ENCODE assay signal across 25 cellular contexts in genomic region chr11:22733433-22733832, GRCh38.
"Had no signal": no experiment of that assay in that cellular context is flagged by ENCODE, and none has a peak within 500 bp of the region (broad histone marks: within the 10 kb centered on the region; RNA-seq: fewer than 3 reads in every experiment).

No MANE protein-coding gene starts in this region.

- H3K9me3 Mint-ChIP-seq: activated B cell treated with CpG ODN at 0.5 μM for 24 hours; immature natural killer cell; natural killer cell treated with Interleukin-12 subunit alpha and Interleukin-12 subunit beta and Interleukin-15 and Interleukin-18, amount 100 ng/mL, for 72 hours had no signal

- H3K27me3 ChIP-seq: dorsolateral prefrontal cortex, gastroesophageal sphincter, left lung, spleen, suprapubic skin, tibial artery, upper lobe of right lung had no signal

- H3K9me3 ChIP-seq: gastroesophageal sphincter, left lung, mucosa of descending colon, spleen, suprapubic skin, tibial artery, upper lobe of right lung had no signal

- H3K27ac ChIP-seq: coronary artery, dorsolateral prefrontal cortex, gastroesophageal sphincter, left lung, spleen, suprapubic skin, tibial artery, upper lobe of right lung had no signal

- H3K4me1 Mint-ChIP-seq: activated B cell treated with CpG ODN at 0.5 μM for 24 hours; activated CD4-positive, alpha-beta T cell treated with anti-CD3 and anti-CD28 coated beads for 36 hours; activated CD8-positive, alpha-beta memory T cell treated with anti-CD3 and anti-CD28 coated beads, Interleukin-2, amount 10 ng/mL, durations not matched to agents 7 days and 5 days had no signal

- H3K27me3 Mint-ChIP-seq: activated CD4-positive, alpha-beta T cell treated with anti-CD3 and anti-CD28 coated beads for 36 hours had no signal

- H3K36me3 ChIP-seq: gastroesophageal sphincter, left lung, spleen, suprapubic skin, tibial artery, upper lobe of right lung had no signal

- H3K4me1 ChIP-seq: gastroesophageal sphincter, left lung, spleen, suprapubic skin, tibial artery, upper lobe of right lung had no signal

- DNase-seq: activated B cell treated with CpG ODN at 0.5 μM for 24 hours; activated CD4-positive, alpha-beta T cell treated with anti-CD3 and anti-CD28 coated beads for 36 hours; activated CD8-positive, alpha-beta memory T cell treated with anti-CD3 and anti-CD28 coated beads, Interleukin-2, amount 10 ng/mL, durations not matched to agents 7 days and 5 days; activated CD8-positive, alpha-beta T cell treated with anti-CD3 and anti-CD28 coated beads, Interleukin-2, amount 10 ng/mL, durations not matched to agents 7 days and 5 days; activated effector memory CD4-positive, alpha-beta T cell treated with Interleukin-2 at 50 U/mL for 16 hours; activated naive CD4-positive, alpha-beta T cell treated with Interleukin-2 at 50 U/mL for 16 hours; anterior cingulate cortex; dorsolateral prefrontal cortex; effector memory CD4-positive, alpha-beta T cell; head of caudate nucleus; hippocampal formation; immature natural killer cell; kidney; left lung; mucosa of descending colon; spleen; stimulated activated naive CD4-positive, alpha-beta T cell; T-helper 2 cell; tibial artery; upper lobe of right lung had no signal

- H3K27ac Mint-ChIP-seq: activated B cell treated with CpG ODN at 0.5 μM for 24 hours; activated CD4-positive, alpha-beta T cell treated with anti-CD3 and anti-CD28 coated beads for 36 hours; activated CD8-positive, alpha-beta memory T cell treated with anti-CD3 and anti-CD28 coated beads, Interleukin-2, amount 10 ng/mL, durations not matched to agents 7 days and 5 days; activated CD8-positive, alpha-beta T cell treated with anti-CD3 and anti-CD28 coated beads, Interleukin-2, amount 10 ng/mL, durations not matched to agents 7 days and 5 days; activated naive CD8-positive, alpha-beta T cell; immature natural killer cell; natural killer cell treated with Interleukin-12 subunit alpha and Interleukin-12 subunit beta and Interleukin-15 and Interleukin-18, amount 100 ng/mL, for 72 hours had no signal

- H3K36me3 Mint-ChIP-seq: activated CD8-positive, alpha-beta memory T cell treated with anti-CD3 and anti-CD28 coated beads, Interleukin-2, amount 10 ng/mL, durations not matched to agents 7 days and 5 days; activated naive CD8-positive, alpha-beta T cell; immature natural killer cell; natural killer cell treated with Interleukin-12 subunit alpha and Interleukin-12 subunit beta and Interleukin-15 and Interleukin-18, amount 100 ng/mL, for 72 hours had no signal

- ATAC-seq: activated CD4-positive, alpha-beta T cell treated with anti-CD3 and anti-CD28 coated beads for 36 hours; activated CD8-positive, alpha-beta memory T cell treated with anti-CD3 and anti-CD28 coated beads, Interleukin-2, amount 10 ng/mL, durations not matched to agents 7 days and 5 days; activated CD8-positive, alpha-beta T cell treated with anti-CD3 and anti-CD28 coated beads, Interleukin-2, amount 10 ng/mL, durations not matched to agents 7 days and 5 days; gastroesophageal sphincter; left lung; mucosa of descending colon; natural killer cell treated with Interleukin-12 subunit alpha and Interleukin-12 subunit beta and Interleukin-15 and Interleukin-18, amount 100 ng/mL, for 72 hours; upper lobe of right lung had no signal

- H3K4me3 Mint-ChIP-seq: activated B cell treated with CpG ODN at 0.5 μM for 24 hours; activated CD4-positive, alpha-beta T cell treated with anti-CD3 and anti-CD28 coated beads for 36 hours; activated CD8-positive, alpha-beta memory T cell treated with anti-CD3 and anti-CD28 coated beads, Interleukin-2, amount 10 ng/mL, durations not matched to agents 7 days and 5 days; activated CD8-positive, alpha-beta T cell treated with anti-CD3 and anti-CD28 coated beads, Interleukin-2, amount 10 ng/mL, durations not matched to agents 7 days and 5 days; activated naive CD8-positive, alpha-beta T cell; immature natural killer cell; natural killer cell treated with Interleukin-12 subunit alpha and Interleukin-12 subunit beta and Interleukin-15 and Interleukin-18, amount 100 ng/mL, for 72 hours had no signal

- H3K4me3 ChIP-seq: coronary artery, dorsolateral prefrontal cortex, gastroesophageal sphincter, left lung, mucosa of descending colon, spleen, suprapubic skin, tibial artery, upper lobe of right lung had no signal
